Comparison of ENCODE assay signal across 11 cellular contexts in the genomic region with DNA sequence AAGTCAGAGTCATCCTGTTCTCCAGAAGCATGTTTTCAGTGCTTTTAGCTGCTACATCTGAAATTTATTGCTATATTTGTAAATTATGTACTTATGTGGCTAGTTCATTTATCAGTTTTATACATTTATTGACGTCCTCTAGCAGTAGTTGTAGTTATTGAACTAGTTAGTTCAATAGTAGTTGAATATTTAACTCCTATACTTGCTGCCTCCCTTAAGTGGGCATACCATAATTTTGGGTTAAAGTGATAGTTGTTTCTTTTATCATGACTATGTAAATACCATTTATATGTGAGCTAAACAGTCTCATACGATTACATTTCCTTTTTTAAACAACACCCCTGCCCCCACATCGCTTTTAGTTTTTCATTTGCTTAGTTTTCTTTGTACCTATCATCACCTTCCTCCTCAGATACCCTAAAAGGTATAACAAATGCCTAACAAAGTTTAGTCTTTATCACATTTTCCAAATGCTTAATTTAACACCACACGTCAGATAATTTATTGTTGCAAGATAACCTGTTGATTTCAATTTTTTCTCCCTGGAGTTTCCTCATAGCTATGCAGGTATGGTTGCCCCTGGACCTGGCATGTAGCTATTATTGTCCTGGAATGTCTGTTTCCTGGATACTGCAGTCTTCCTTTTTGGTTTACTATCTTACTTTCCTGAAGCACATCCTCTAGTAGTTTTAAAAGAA. TPM values are rescaled to one million over a fixed set of nuclear protein-coding genes. Genes with fewer than 3 reads are reported as not detected.
DNase-seq lines count a peak whose midpoint lies in the region; ATAC-seq and TF ChIP-seq lines count a peak whose summit lies in the region.
"Had no signal": no experiment of that assay in that cellular context is flagged by ENCODE, and none has a peak within 500 bp of the region (broad histone marks: within the 10 kb centered on the region; RNA-seq: fewer than 3 reads in every experiment).

No MANE protein-coding gene starts in this region.

- H3K27me3 ChIP-seq in CD4-positive, alpha-beta T cell (ENCODE audit: control insufficient read depth, insufficient read depth, low read length): no peaks in the 10 kb centered on the region
- H3K27me3 ChIP-seq in naive thymus-derived CD4-positive, alpha-beta T cell (ENCODE audit: control insufficient read depth in 2 of 2, insufficient read depth in 2 of 2, low read length in 2 of 2): no peaks in the 10 kb centered on the region
- H3K27me3 ChIP-seq in upper lobe of left lung: no peaks in the 10 kb centered on the region
- H3K27me3 ChIP-seq: foreskin keratinocyte had no signal

- TF ChIP-seq EP300 in upper lobe of left lung (IDR thresholded peaks at IDR 0.05): no peak

- no peaks in the 10 kb centered on the region for H3K9me3 ChIP-seq in CD4-positive, alpha-beta T cell (ENCODE audit: control insufficient read depth, low read length)
- H3K9me3 ChIP-seq in naive thymus-derived CD4-positive, alpha-beta T cell (ENCODE audit: control insufficient read depth in 2 of 3, low read length in 3 of 3): no peaks in the 10 kb centered on the region
- H3K9me3 ChIP-seq in upper lobe of left lung: no peaks in the 10 kb centered on the region

- H3K4me3 Mint-ChIP-seq in CD4-positive, alpha-beta T cell: peak overlapping the region; percentile 67
- H3K4me3 Mint-ChIP-seq in HFFc6: no peak overlapping the region
- peak overlapping the region; percentile 11 for H3K4me3 Mint-ChIP-seq in activated naive CD8-positive, alpha-beta T cell treated with anti-CD3 and anti-CD28 coated beads for 36 hours
- peak overlapping the region in 9 of 10 donors; percentile 53 to 87 (median 77) for H3K4me3 Mint-ChIP-seq in naive thymus-derived CD4-positive, alpha-beta T cell

- peaks cover 5% of the 10 kb centered on the region for H3K36me3 Mint-ChIP-seq in CD4-positive, alpha-beta T cell (ENCODE audit: low read depth)
- peaks cover 36% of the 10 kb centered on the region for H3K36me3 Mint-ChIP-seq in HFFc6 (ENCODE audit: low read depth)
- peaks cover 30% of the 10 kb centered on the region for H3K36me3 Mint-ChIP-seq in activated naive CD8-positive, alpha-beta T cell treated with anti-CD3 and anti-CD28 coated beads for 36 hours
- peaks cover 0 to 34% (median 0%) of the 10 kb centered on the region in 5 donors for H3K36me3 Mint-ChIP-seq in naive thymus-derived CD4-positive, alpha-beta T cell

- 75 to 77% methylated on average over 4 of the region's 4 CpGs for WGBS in upper lobe of left lung, 2 donors

- H3K4me1 Mint-ChIP-seq in CD4-positive, alpha-beta T cell (ENCODE audit: low read depth): peaks cover 85% of the 10 kb centered on the region
- H3K4me1 Mint-ChIP-seq in HFFc6 (ENCODE audit: low read depth): peaks cover 81% of the 10 kb centered on the region
- H3K4me1 Mint-ChIP-seq in activated naive CD8-positive, alpha-beta T cell treated with anti-CD3 and anti-CD28 coated beads for 36 hours: peaks cover 71% of the 10 kb centered on the region
- peaks cover 1 to 97% (median 60%) of the 10 kb centered on the region in 7 donors for H3K4me1 Mint-ChIP-seq in naive thymus-derived CD4-positive, alpha-beta T cell

- H3K4me1 ChIP-seq in naive thymus-derived CD4-positive, alpha-beta T cell (ENCODE audit: control insufficient read depth in 2 of 2, insufficient read depth in 2 of 2, low read length in 2 of 2): peaks cover 75 to 83% of the 10 kb centered on the region in 2 donors
- H3K4me1 ChIP-seq in upper lobe of left lung: peaks cover 32 to 58% (median 49%) of the 10 kb centered on the region in 4 donors

- peak overlapping the region; percentile 22 for H3K27ac ChIP-seq in CD4-positive, alpha-beta T cell (ENCODE audit: low read depth, low read length)
- H3K27ac ChIP-seq in naive thymus-derived CD4-positive, alpha-beta T cell (ENCODE audit: low read depth, low read length): peak overlapping the region; percentile 69
- no peak overlapping the region for H3K27ac ChIP-seq in upper lobe of left lung
- H3K27ac ChIP-seq: foreskin keratinocyte had no signal

- CTCF ChIA-PET in CD4-positive, alpha-beta T cell (lab: Charles Lee): interaction anchor here (0.6 to 1.3 kb wide), 4 partner anchors 11 to 100 kb away, joined by 3 read pairs; no protein-coding TSS in a partner anchor
- CTCF ChIA-PET in naive thymus-derived CD4-positive, alpha-beta T cell (lab: Charles Lee): interaction anchor here (0.8 to 2.7 kb wide), 2 partner anchors 12 to 125 kb away, joined by 3 to 12 read pairs; no protein-coding TSS in a partner anchor
- CTCF ChIA-PET in GM10248 (lab: Yijun Ruan, JAX): interaction anchor here (1.0 to 1.2 kb wide), 2 partner anchors 30 to 1047 kb away, joined by 3 to 4 read pairs; no protein-coding TSS in a partner anchor

- no peaks in the 10 kb centered on the region for H3K9me3 Mint-ChIP-seq in CD4-positive, alpha-beta T cell
- H3K9me3 Mint-ChIP-seq in HFFc6: peaks cover 5% of the 10 kb centered on the region; the same call in 1 of the 2 replicates
- peaks cover 9% of the 10 kb centered on the region for H3K9me3 Mint-ChIP-seq in activated naive CD8-positive, alpha-beta T cell treated with anti-CD3 and anti-CD28 coated beads for 36 hours
- H3K9me3 Mint-ChIP-seq in naive thymus-derived CD4-positive, alpha-beta T cell: peaks cover 0 to 2% (median 0%) of the 10 kb centered on the region in 11 donors

- no peak for TF ChIP-seq CTCF in CD4-positive, alpha-beta T cell (IDR thresholded peaks at IDR 0.05)
- TF ChIP-seq CTCF in HFFc6 (IDR thresholded peaks at IDR 0.05) (no peak), GM10248 (IDR thresholded peaks at IDR 0.05; ENCODE audit: control extremely low read depth, extremely low read depth, low read depth, missing control alignments) (no peak), upper lobe of left lung (IDR thresholded peaks at IDR 0.05) (no peak)

- no peak for DNase-seq in CD4-positive, alpha-beta T cell
- no peak for DNase-seq in HFFc6
- no peak for DNase-seq in activated naive CD8-positive, alpha-beta T cell treated with anti-CD3 and anti-CD28 coated beads for 36 hours
- DNase-seq in naive thymus-derived CD4-positive, alpha-beta T cell: no peak
- no peak for DNase-seq in C1 segment of cervical spinal cord (lab: John Stamatoyannopoulos, UW)
- DNase-seq in GM10248 (ENCODE audit: extremely low spot score): no peak
- no peak for DNase-seq in upper lobe of left lung
- DNase-seq: foreskin keratinocyte, NCI-H2171, right cardiac atrium had no signal

- H3K27me3 Mint-ChIP-seq in CD4-positive, alpha-beta T cell: no peaks in the 10 kb centered on the region
- peaks cover 1% of the 10 kb centered on the region; the same call in 1 of the 2 replicates for H3K27me3 Mint-ChIP-seq in HFFc6 (ENCODE audit: insufficient read depth)
- no peaks in the 10 kb centered on the region for H3K27me3 Mint-ChIP-seq in activated naive CD8-positive, alpha-beta T cell treated with anti-CD3 and anti-CD28 coated beads for 36 hours
- H3K27me3 Mint-ChIP-seq in naive thymus-derived CD4-positive, alpha-beta T cell: no peaks in the 10 kb centered on the region

- POLR2A ChIA-PET in CD4-positive, alpha-beta T cell (lab: Charles Lee): interaction anchor here (0.5 to 3.9 kb wide), 5 partner anchors 9 to 397 kb away, joined by 3 to 64 read pairs (median 4); a partner anchor contains a TSS
- POLR2A ChIA-PET in naive thymus-derived CD4-positive, alpha-beta T cell (lab: Charles Lee): interaction anchor here (1.0 to 4.1 kb wide), 7 partner anchors 9 to 220 kb away, joined by 3 to 34 read pairs (median 5); a partner anchor contains a TSS
- POLR2A ChIA-PET in GM10248 (lab: Yijun Ruan, JAX): no interaction called here

- intact Hi-C loops in CD4-positive, alpha-beta T cell (cut with DNase I, micrococcal nuclease): no loop called here
- intact Hi-C loops in naive thymus-derived CD4-positive, alpha-beta T cell (cut with micrococcal nuclease): loop anchor here (1.0 to 10.0 kb wide), 4 partner anchors 8 to 549 kb away; no protein-coding TSS in a partner anchor

- H3K27ac Mint-ChIP-seq in CD4-positive, alpha-beta T cell: no peak overlapping the region
- peak overlapping the region; percentile 94 for H3K27ac Mint-ChIP-seq in HFFc6
- H3K27ac Mint-ChIP-seq in activated naive CD8-positive, alpha-beta T cell treated with anti-CD3 and anti-CD28 coated beads for 36 hours: peak overlapping the region; percentile 39
- H3K27ac Mint-ChIP-seq in naive thymus-derived CD4-positive, alpha-beta T cell: peak overlapping the region in 5 of 9 donors; percentile 70 to 96 (median 92)

- no peak for ATAC-seq in CD4-positive, alpha-beta T cell (ENCODE audit: poor library complexity)
- no peak for ATAC-seq in naive thymus-derived CD4-positive, alpha-beta T cell
- ATAC-seq in upper lobe of left lung (ENCODE audit: low FRiP score in 2 of 2) (no peak), GM19397 (IDR thresholded peaks at IDR 0.05; ENCODE audit: unreplicated experiment) (no peak)
- ATAC-seq: foreskin keratinocyte, right cardiac atrium had no signal

- peak overlapping the region; percentile 37 for H3K4me3 ChIP-seq in naive thymus-derived CD4-positive, alpha-beta T cell (ENCODE audit: low read length)
- H3K4me3 ChIP-seq in upper lobe of left lung: no peak overlapping the region

- TF ChIP-seq POLR2A in upper lobe of left lung (IDR thresholded peaks at IDR 0.05): no peak

- no peaks in the 10 kb centered on the region for H3K36me3 ChIP-seq in naive thymus-derived CD4-positive, alpha-beta T cell (ENCODE audit: control insufficient read depth in 2 of 3, insufficient read depth in 3 of 3, low read length in 3 of 3)
- no peaks in the 10 kb centered on the region for H3K36me3 ChIP-seq in upper lobe of left lung

RNA-seq across cellular contexts. Expression of a gene that starts 8.8 kb away (rescaled TPM):
- 10 to 100 TPM; 92.8 to 94.0 TPM for total RNA-seq in CD4-positive, alpha-beta T cell
- total RNA-seq in HFFc6 (2021; fragmentation: NEBNext Ultra II Directional; extraction: Animal tissue kit (Norgen Biotek cat#: 25700)): 100 to 1,000 TPM; 103 to 124 (median 121) TPM
- total RNA-seq in activated naive CD8-positive, alpha-beta T cell treated with anti-CD3 and anti-CD28 coated beads for 36 hours: 10 to 100 TPM; 34.4 to 36.5 TPM
- total RNA-seq in naive thymus-derived CD4-positive, alpha-beta T cell: 100 to 1,000 TPM; 104 to 138 (median 128) TPM
- 10 to 100 TPM; 13.6 to 14.2 TPM for polyA plus RNA-seq in naive thymus-derived CD4-positive, alpha-beta T cell
- total RNA-seq in upper lobe of left lung: 10 to 100 TPM; 49.8 to 88.0 (median 56.4) TPM

Comparison
In these comparisons a context has a peak if more than half of its experiments do, and no peak if none do; other contexts are left out.
1. H3K27ac ChIP-seq: peak in CD4-positive, alpha-beta T cell (single experiment) and naive thymus-derived CD4-positive, alpha-beta T cell (single experiment); none in upper lobe of left lung (0 of 4).
2. intact Hi-C loops: an anchor here in naive thymus-derived CD4-positive, alpha-beta T cell (1.0 to 10.0 kb wide); none called in CD4-positive, alpha-beta T cell.